ENCODE assay signal across 22 cellular contexts in genomic region chr9:99731950-99732349, GRCh38.
"Had no signal": no experiment of that assay in that cellular context is flagged by ENCODE, and none has a peak within 500 bp of the region (broad histone marks: within the 10 kb centered on the region; RNA-seq: fewer than 3 reads in every experiment).

No MANE protein-coding gene starts in this region.

- H3K4me3 Mint-ChIP-seq: activated B cell treated with CpG ODN at 0.5 μM for 24 hours; activated CD8-positive, alpha-beta memory T cell treated with anti-CD3 and anti-CD28 coated beads, Interleukin-2, amount 10 ng/mL, durations not matched to agents 7 days and 5 days; activated CD8-positive, alpha-beta T cell treated with anti-CD3 and anti-CD28 coated beads, Interleukin-2, amount 10 ng/mL, durations not matched to agents 7 days and 5 days; natural killer cell treated with Interleukin-12 subunit alpha and Interleukin-12 subunit beta and Interleukin-15 and Interleukin-18, amount 100 ng/mL, for 72 hours; stimulated activated effector memory CD8-positive, alpha-beta T cell treated with anti-CD3 and anti-CD28 coated beads, Interleukin-12 subunit alpha, Interleukin-12 subunit beta, amount 100 ng/mL, for 72 hours; stimulated activated naive CD8-positive, alpha-beta T cell treated with anti-CD3 and anti-CD28 coated beads, Interleukin-15, Interleukin-2, amounts not matched to agents 100 ng/mL and 50 ng/mL, for 24 hours; T-helper 17 cell had no signal

- H3K36me3 ChIP-seq: thoracic aorta had no signal

- H3K36me3 Mint-ChIP-seq: activated CD8-positive, alpha-beta memory T cell treated with anti-CD3 and anti-CD28 coated beads, Interleukin-2, amount 10 ng/mL, durations not matched to agents 7 days and 5 days; activated naive CD4-positive, alpha-beta T cell treated with anti-CD3 and anti-CD28 coated beads, Interleukin-2, amount 50 U/mL, for 72 hours; natural killer cell treated with Interleukin-12 subunit alpha and Interleukin-12 subunit beta and Interleukin-15 and Interleukin-18, amount 100 ng/mL, for 72 hours; stimulated activated effector memory CD8-positive, alpha-beta T cell treated with anti-CD3 and anti-CD28 coated beads, Interleukin-12 subunit alpha, Interleukin-12 subunit beta, amount 100 ng/mL, for 72 hours had no signal

- H3K27ac ChIP-seq: epithelial cell of prostate had no signal

- DNase-seq: activated B cell treated with CpG ODN at 0.5 μM for 24 hours; activated CD8-positive, alpha-beta memory T cell treated with anti-CD3 and anti-CD28 coated beads, Interleukin-2, amount 10 ng/mL, durations not matched to agents 7 days and 5 days; activated CD8-positive, alpha-beta T cell treated with anti-CD3 and anti-CD28 coated beads, Interleukin-2, amount 10 ng/mL, durations not matched to agents 7 days and 5 days; activated naive CD4-positive, alpha-beta T cell; activated T-cell treated with anti-CD3 and anti-CD28 coated beads, Interleukin-2, amount 50 U/mL, for 48 hours; effector CD4-positive, alpha-beta T cell; hypothalamus; kidney glomerular epithelial cell; mucosa of descending colon; stimulated activated CD4-positive, alpha-beta T cell treated with anti-CD3 and anti-CD28 coated beads, Interleukin-12 subunit alpha, Interleukin-12 subunit beta, amount 100 ng/mL, for 4 hours; stimulated activated CD4-positive, alpha-beta T cell treated with anti-CD3 and anti-CD28 coated beads, Interleukin-4, amount 100 ng/mL, for 1 hour; T-helper 17 cell; T1000; trophoblast cell had no signal

- H3K4me3 ChIP-seq: lung, mucosa of descending colon, skin epidermis had no signal

- H3K4me1 Mint-ChIP-seq: activated CD8-positive, alpha-beta memory T cell treated with anti-CD3 and anti-CD28 coated beads, Interleukin-2, amount 10 ng/mL, durations not matched to agents 7 days and 5 days; stimulated activated effector memory CD8-positive, alpha-beta T cell treated with anti-CD3 and anti-CD28 coated beads, Interleukin-12 subunit alpha, Interleukin-12 subunit beta, amount 100 ng/mL, for 72 hours; T-helper 17 cell had no signal

- H3K9me3 ChIP-seq: mucosa of descending colon, thoracic aorta had no signal

- H3K9me3 Mint-ChIP-seq: activated B cell treated with CpG ODN at 0.5 μM for 24 hours; activated naive CD4-positive, alpha-beta T cell treated with anti-CD3 and anti-CD28 coated beads, Interleukin-2, amount 50 U/mL, for 72 hours; natural killer cell treated with Interleukin-12 subunit alpha and Interleukin-12 subunit beta and Interleukin-15 and Interleukin-18, amount 100 ng/mL, for 72 hours; stimulated activated effector memory CD8-positive, alpha-beta T cell treated with anti-CD3 and anti-CD28 coated beads, Interleukin-12 subunit alpha, Interleukin-12 subunit beta, amount 100 ng/mL, for 72 hours; stimulated activated naive CD8-positive, alpha-beta T cell treated with anti-CD3 and anti-CD28 coated beads, Interleukin-15, Interleukin-2, amounts not matched to agents 100 ng/mL and 50 ng/mL, for 24 hours had no signal

- H3K27ac Mint-ChIP-seq: activated B cell treated with CpG ODN at 0.5 μM for 24 hours; activated CD8-positive, alpha-beta memory T cell treated with anti-CD3 and anti-CD28 coated beads, Interleukin-2, amount 10 ng/mL, durations not matched to agents 7 days and 5 days; activated CD8-positive, alpha-beta T cell treated with anti-CD3 and anti-CD28 coated beads, Interleukin-2, amount 10 ng/mL, durations not matched to agents 7 days and 5 days; activated naive CD4-positive, alpha-beta T cell treated with anti-CD3 and anti-CD28 coated beads, Interleukin-2, amount 50 U/mL, for 72 hours; natural killer cell treated with Interleukin-12 subunit alpha and Interleukin-12 subunit beta and Interleukin-15 and Interleukin-18, amount 100 ng/mL, for 72 hours; stimulated activated effector memory CD8-positive, alpha-beta T cell treated with anti-CD3 and anti-CD28 coated beads, Interleukin-12 subunit alpha, Interleukin-12 subunit beta, amount 100 ng/mL, for 72 hours; stimulated activated naive CD8-positive, alpha-beta T cell treated with anti-CD3 and anti-CD28 coated beads, Interleukin-15, Interleukin-2, amounts not matched to agents 100 ng/mL and 50 ng/mL, for 24 hours; T-helper 17 cell had no signal

- ATAC-seq: activated CD8-positive, alpha-beta memory T cell treated with anti-CD3 and anti-CD28 coated beads, Interleukin-2, amount 10 ng/mL, durations not matched to agents 7 days and 5 days; activated CD8-positive, alpha-beta T cell treated with anti-CD3 and anti-CD28 coated beads, Interleukin-2, amount 10 ng/mL, durations not matched to agents 7 days and 5 days; activated naive CD4-positive, alpha-beta T cell treated with anti-CD3 and anti-CD28 coated beads, Interleukin-2, amount 50 U/mL, for 72 hours; mucosa of descending colon; natural killer cell treated with Interleukin-12 subunit alpha and Interleukin-12 subunit beta and Interleukin-15 and Interleukin-18, amount 100 ng/mL, for 72 hours; stimulated activated effector memory CD8-positive, alpha-beta T cell treated with anti-CD3 and anti-CD28 coated beads, Interleukin-12 subunit alpha, Interleukin-12 subunit beta, amount 100 ng/mL, for 72 hours; T-helper 17 cell had no signal
